Comparison of ENCODE assay signal across 8 cellular contexts in genomic region chr5:124744170-124744911, GRCh38. TPM values are rescaled to one million over a fixed set of nuclear protein-coding genes. Genes with fewer than 3 reads are reported as not detected.
DNase-seq lines count a peak whose midpoint lies in the region; ATAC-seq and TF ChIP-seq lines count a peak whose summit lies in the region.

No MANE protein-coding gene starts in this region.

- peaks cover 8% of the 10 kb centered on the region for H3K4me1 Mint-ChIP-seq in T-helper 17 cell
- peaks cover 40% of the 10 kb centered on the region for H3K4me1 Mint-ChIP-seq in CD14-positive monocyte

- no peaks in the 10 kb centered on the region for H3K9me3 ChIP-seq in BLaER1
- peaks cover 31% of the 10 kb centered on the region; the same call in 1 of the 2 replicates for H3K9me3 ChIP-seq in NT2/D1 (ENCODE audit: insufficient read depth, low read length)
- H3K9me3 ChIP-seq in fibroblast of lung (ENCODE audit: control insufficient read depth, insufficient read depth, low read depth, low read length), result no peaks in the 10 kb centered on the region
- H3K9me3 ChIP-seq in neuron (ENCODE audit: low read length), result no peaks in the 10 kb centered on the region
- H3K9me3 ChIP-seq in T-helper 17 cell (ENCODE audit: control insufficient read depth, low read length, poor library complexity, severe bottlenecking), result no peaks in the 10 kb centered on the region

- H3K9me3 Mint-ChIP-seq in CD14-positive monocyte, result peaks cover 0 to 3% (median 0%) of the 10 kb centered on the region in 7 donors

- no peak for ATAC-seq in T-helper 17 cell
- no peak for ATAC-seq in GM19023 (IDR thresholded peaks at IDR 0.05; ENCODE audit: unreplicated experiment)

- H3K4me3 Mint-ChIP-seq in T-helper 17 cell, result no peak overlapping the region
- no peak overlapping the region for H3K4me3 Mint-ChIP-seq in CD14-positive monocyte

- no peaks in the 10 kb centered on the region for H3K36me3 Mint-ChIP-seq in T-helper 17 cell (ENCODE audit: low read depth)
- H3K36me3 Mint-ChIP-seq in CD14-positive monocyte, result peaks cover 2 to 4% of the 10 kb centered on the region in 2 donors

- no peaks in the 10 kb centered on the region for H3K27me3 ChIP-seq in BLaER1
- H3K27me3 ChIP-seq in NT2/D1 (ENCODE audit: insufficient read depth, insufficient read length), result no peaks in the 10 kb centered on the region
- H3K27me3 ChIP-seq in fibroblast of lung (ENCODE audit: control insufficient read depth, insufficient read depth, low read length), result no peaks in the 10 kb centered on the region
- no peaks in the 10 kb centered on the region for H3K27me3 ChIP-seq in neuron (ENCODE audit: insufficient read depth, low read length)

- intact Hi-C loops in CD14-positive monocyte (cut with micrococcal nuclease), result loop anchor here in 1 of 2 donors (10.0 kb wide), 1 partner anchor 100 kb away; no protein-coding TSS in a partner anchor

- H2AFZ ChIP-seq in fibroblast of lung (ENCODE audit: low read length), result peak overlapping the region; percentile 19
- H2AFZ ChIP-seq in neuron (ENCODE audit: low read depth, low read length), result no peak overlapping the region

- peaks cover 13% of the 10 kb centered on the region for H3K4me1 ChIP-seq in BLaER1
- no peaks in the 10 kb centered on the region for H3K4me1 ChIP-seq in NT2/D1 (ENCODE audit: insufficient read depth, insufficient read length)
- peaks cover 6% of the 10 kb centered on the region for H3K4me1 ChIP-seq in fibroblast of lung (ENCODE audit: control insufficient read depth, extremely low read depth, insufficient read depth, low read length)
- H3K4me1 ChIP-seq in neuron (ENCODE audit: insufficient read depth, low read length), result peaks cover 33% of the 10 kb centered on the region

- peaks cover 25% of the 10 kb centered on the region for H3K27me3 Mint-ChIP-seq in T-helper 17 cell
- H3K27me3 Mint-ChIP-seq in CD14-positive monocyte (ENCODE audit: low read depth in 3 of 3), result peaks cover 3 to 13% (median 10%) of the 10 kb centered on the region in 3 donors

- peak overlapping the region; percentile 90 for H3K4me2 ChIP-seq in BLaER1
- peak overlapping the region; percentile 88 for H3K4me2 ChIP-seq in fibroblast of lung (ENCODE audit: extremely low read depth, insufficient read depth, low read length)

- H3K27ac ChIP-seq in BLaER1 (peak overlapping the region; percentile 95), fibroblast of lung (ENCODE audit: insufficient read depth, low read length) (peak overlapping the region; percentile 72)

- H4K20me1 ChIP-seq in BLaER1, result peaks cover 53% of the 10 kb centered on the region
- H4K20me1 ChIP-seq in fibroblast of lung (ENCODE audit: control insufficient read depth, extremely low read depth, insufficient read depth, low read length), result no peaks in the 10 kb centered on the region

- peak in 1 of 2 donors; percentile 21 for TF ChIP-seq CTCF in fibroblast of lung (conservative IDR thresholded peaks at IDR 0.05 in 1 of 2, IDR thresholded peaks at IDR 0.05 in 1 of 2; ENCODE audit: low read depth in 1 of 2, low read length in 2 of 2)
- no peak for TF ChIP-seq CTCF in CD14-positive monocyte (IDR thresholded peaks at IDR 0.05)

- DNase-seq in NT2/D1 (ENCODE audit: low read depth, low spot score) (no peak), fibroblast of lung (ENCODE audit: low read depth in 2 of 2) (peak; percentile 39 to 61), T-helper 17 cell (no peak), CD14-positive monocyte (ENCODE audit: low spot score) (no peak), AG08396 (ENCODE audit: low spot score) (no peak)

- H3K9ac ChIP-seq in BLaER1, result peak overlapping the region; percentile 95
- H3K9ac ChIP-seq in NT2/D1 (ENCODE audit: insufficient read length, low read depth), result peak overlapping the region; percentile 88
- H3K9ac ChIP-seq in fibroblast of lung (ENCODE audit: insufficient read depth, low read length), result peak overlapping the region; percentile 57

- H3K27ac Mint-ChIP-seq in T-helper 17 cell (no peak overlapping the region), CD14-positive monocyte (no peak overlapping the region)

- H3K79me2 ChIP-seq in fibroblast of lung (ENCODE audit: control insufficient read depth, insufficient read depth, low read length), result peaks cover 47% of the 10 kb centered on the region

- peaks cover 41% of the 10 kb centered on the region for H3K36me3 ChIP-seq in BLaER1
- peaks cover 13% of the 10 kb centered on the region for H3K36me3 ChIP-seq in NT2/D1 (ENCODE audit: insufficient read depth, insufficient read length, low read length)
- H3K36me3 ChIP-seq in fibroblast of lung (ENCODE audit: control insufficient read depth, insufficient read depth, low read length), result no peaks in the 10 kb centered on the region
- H3K36me3 ChIP-seq in neuron (ENCODE audit: insufficient read depth, low read length), result peaks cover 7% of the 10 kb centered on the region

- H3K4me3 ChIP-seq in BLaER1 (peak overlapping the region; percentile 91), NT2/D1 (ENCODE audit: insufficient read length, low read depth) (peak overlapping the region; percentile 62), fibroblast of lung (replicated peaks in 1 of 4; ENCODE audit: control extremely low read depth in 1 of 4, insufficient read depth in 1 of 4, low read depth in 3 of 4, low read length in 4 of 4) (peak overlapping the region; percentile 69 to 97 (median 72)), neuron (ENCODE audit: low read length) (peak overlapping the region; percentile 64)

RNA-seq across cellular contexts. Expression of gene ZNF608, which starts 2.1 kb away (rescaled TPM):
- total RNA-seq in fibroblast of lung (18.0 and 25.3 TPM in 2 replicates), T-helper 17 cell (under 1 TPM; 0.16 to 0.42 TPM)
- polyA plus RNA-seq in fibroblast of lung (12.4 and 16.5 TPM in 2 replicates), CD14-positive monocyte (not detected)
- 11.4 and 12.2 TPM in 2 replicates for polyA plus RNA-seq in fibroblast of lung (2012)
- polyA minus RNA-seq in fibroblast of lung (ENCODE audit: low replicate concordance), result 7.8 and 16.1 TPM in 2 replicates

Comparison
In these comparisons a context has a peak if more than half of its experiments do, and no peak if none do; other contexts are left out.
1. DNase-seq: peak in fibroblast of lung (2 of 2); none in NT2/D1 (single experiment), T-helper 17 cell (0 of 3), CD14-positive monocyte (single experiment) and AG08396 (single experiment).
2. RNA of gene ZNF608, which starts 2.1 kb away (total RNA-seq): 18.0 to 25.3 TPM in fibroblast of lung; 0.16 to 0.42 TPM in T-helper 17 cell; every median in the first group is over 10 times any median in the second.
3. Peak in every context shown above with its lines, with median percentiles within 50 percentile points of each other: H3K4me3 ChIP-seq and H3K9ac ChIP-seq.